In the genomic region with DNA sequence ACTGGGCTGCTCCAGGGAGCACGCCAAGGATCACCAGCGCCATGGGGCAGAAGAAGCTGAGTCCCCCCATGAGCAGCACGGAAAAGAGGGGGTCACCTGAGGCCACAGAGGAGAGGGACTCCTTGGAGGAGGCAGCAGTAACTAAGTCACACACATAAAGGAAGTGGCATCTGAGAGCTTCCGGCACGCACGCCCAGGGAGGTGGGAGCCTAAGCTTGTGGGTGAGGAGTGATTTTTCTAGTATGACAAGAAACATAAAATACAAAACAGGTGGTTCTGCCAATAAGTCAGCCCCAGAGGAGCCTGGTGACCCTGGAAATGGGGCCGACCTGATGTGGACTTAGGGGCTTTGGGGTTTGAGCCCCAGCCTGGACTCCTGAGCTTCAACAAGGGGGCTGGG, we compare ENCODE assay signal across 10 cellular contexts.
DNase-seq lines count a peak whose midpoint lies in the region; ATAC-seq and TF ChIP-seq lines count a peak whose summit lies in the region.
"Had no signal": no experiment of that assay in that cellular context is flagged by ENCODE, and none has a peak within 500 bp of the region (broad histone marks: within the 10 kb centered on the region; RNA-seq: fewer than 3 reads in every experiment).

No MANE protein-coding gene starts in this region.

- H3K4me3 Mint-ChIP-seq in T-cell, result peak overlapping the region; percentile 4 to 86 (median 17)
- H3K4me3 Mint-ChIP-seq in memory B cell, result no peak overlapping the region

- WGBS in gastroesophageal sphincter (ENCODE audit: low coverage in 1 of 2), 2 donors, result 86 to 94% methylated on average over 5 to 7 of the region's 7 CpGs

- no peaks in the 10 kb centered on the region for H3K4me1 ChIP-seq in gastroesophageal sphincter

- H3K36me3 Mint-ChIP-seq in T-cell (peaks cover 25% of the 10 kb centered on the region), memory B cell (peaks cover 22% of the 10 kb centered on the region)

- H3K27ac ChIP-seq in gastroesophageal sphincter, result no peak overlapping the region
- H3K27ac ChIP-seq: left lung had no signal

- POLR2A ChIA-PET in T-cell (lab: Charles Lee), result interaction anchor here in 1 of 2 donors (0.5 kb wide), 1 partner anchor 131 kb away, joined by 8 read pairs; no protein-coding TSS in a partner anchor

- no peak for TF ChIP-seq EP300 in gastroesophageal sphincter (IDR thresholded peaks at IDR 0.05)

- DNase-seq in T-cell, result peak; percentile 44 to 82 (median 72)
- DNase-seq in activated T-cell treated with anti-CD3 and anti-CD28 coated beads, Interleukin-2, amount 50 U/mL, for 1 hour, result peak; percentile 59
- DNase-seq in memory B cell (ENCODE audit: low spot score in 2 of 2), result peak; percentile 36
- peak; percentile 21 for DNase-seq in stimulated activated CD8-positive, alpha-beta memory T cell treated with anti-CD3 and anti-CD28 coated beads, Interleukin-7, amount 100 ng/mL, for 24 hours (ENCODE audit: low read depth)
- DNase-seq: NCI-H1417 treated with DMSO at 0.1 percent for 48 hours had no signal

- no peaks in the 10 kb centered on the region for H3K36me3 ChIP-seq in gastroesophageal sphincter
- H3K36me3 ChIP-seq: left lung had no signal

- ATAC-seq in T-cell (replicated peaks in 1 of 4) (peak; percentile 79 to 84 (median 84)), memory B cell (ENCODE audit: low read depth) (peak; percentile 19), gastroesophageal sphincter (no peak), GM18873 (IDR thresholded peaks at IDR 0.05; ENCODE audit: low FRiP score, unreplicated experiment) (no peak), HG03520 (IDR thresholded peaks at IDR 0.05; ENCODE audit: unreplicated experiment) (no peak), GM21576 (IDR thresholded peaks at IDR 0.05; ENCODE audit: unreplicated experiment) (no peak)
- ATAC-seq: left lung had no signal

- TF ChIP-seq CTCF in gastroesophageal sphincter (IDR thresholded peaks at IDR 0.05), result no peak

- H3K27me3 ChIP-seq in gastroesophageal sphincter, result peaks cover 62% of the 10 kb centered on the region

- H3K4me3 ChIP-seq in gastroesophageal sphincter, result no peak overlapping the region
- H3K4me3 ChIP-seq: left lung had no signal

- H3K4me1 Mint-ChIP-seq in T-cell, result peaks cover 87 to 92% (median 89%) of the 10 kb centered on the region in 3 donors
- peaks cover 70% of the 10 kb centered on the region for H3K4me1 Mint-ChIP-seq in memory B cell

- H3K9me3 Mint-ChIP-seq in T-cell (no peaks in the 10 kb centered on the region), memory B cell (no peaks in the 10 kb centered on the region)

- H3K27ac Mint-ChIP-seq in T-cell (peak overlapping the region; percentile 83), memory B cell (peak overlapping the region; percentile 93)

- H3K9me3 ChIP-seq in gastroesophageal sphincter, result peaks cover 0 to 12% (median 0%) of the 10 kb centered on the region in 3 donors
- H3K9me3 ChIP-seq: left lung had no signal

- CTCF ChIA-PET in T-cell (lab: Charles Lee), result interaction anchor here (0.5 to 1.0 kb wide), 3 partner anchors 18 to 1949 kb away, joined by 3 to 4 read pairs (median 3); no protein-coding TSS in a partner anchor

- H3K27me3 Mint-ChIP-seq in T-cell (no peaks in the 10 kb centered on the region), memory B cell (no peaks in the 10 kb centered on the region)

- no peak for TF ChIP-seq POLR2A in gastroesophageal sphincter (IDR thresholded peaks at IDR 0.05)

Comparison
In these comparisons a context has a peak if more than half of its experiments do, and no peak if none do; other contexts are left out.
1. ATAC-seq: peak in T-cell (4 of 4) and memory B cell (single experiment); none in gastroesophageal sphincter (single experiment), GM18873 (single experiment), HG03520 (single experiment) and GM21576 (single experiment).
2. DNase-seq: peak in every context shown above with its lines; median percentile 72 in T-cell; 59 in activated T-cell treated with anti-CD3 and anti-CD28 coated beads, Interleukin-2, amount 50 U/mL, for 1 hour; 36 in memory B cell; 21 in stimulated activated CD8-positive, alpha-beta memory T cell treated with anti-CD3 and anti-CD28 coated beads, Interleukin-7, amount 100 ng/mL, for 24 hours.